In genomic region chr14:73818821-73819220, GRCh38 we compare ENCODE assay signal across 17 cellular contexts. TPM values are rescaled to one million over a fixed set of nuclear protein-coding genes. Genes with fewer than 3 reads are reported as not detected.
A peak's percentile ranks its signal among the peaks of the same experiment; 100 is the strongest.
DNase-seq lines count a peak whose midpoint lies in the region; ATAC-seq, FAIRE-seq and TF ChIP-seq lines count a peak whose summit lies in the region.
"Had no signal": no experiment of that assay in that cellular context is flagged by ENCODE, and none has a peak within 500 bp of the region (broad histone marks: within the 10 kb centered on the region; RNA-seq: fewer than 3 reads in every experiment).

No MANE protein-coding gene starts in this region.

- no peaks in the 10 kb centered on the region for H3K79me2 ChIP-seq in H1 (ENCODE audit: control insufficient read depth in 1 of 2, insufficient read depth in 2 of 2, low read length in 2 of 2)

- H3K79me1 ChIP-seq in H1 (ENCODE audit: low read depth, low read length): no peaks in the 10 kb centered on the region

- H3K9me3 ChIP-seq in left ventricle myocardium inferior (replicated peaks) (no peaks in the 10 kb centered on the region), H1 (ENCODE audit: insufficient read depth in 2 of 2, low read depth in 1 of 2, low read length in 1 of 2) (no peaks in the 10 kb centered on the region)
- no peaks in the 10 kb centered on the region for H3K9me3 ChIP-seq in CD8-positive, alpha-beta memory T cell (ENCODE audit: low read length)
- H3K9me3 ChIP-seq: A549, BE2C had no signal

- H3K4me1 Mint-ChIP-seq in CD8-positive, alpha-beta memory T cell: peaks cover 0 to 5% (median 0%) of the 10 kb centered on the region in 3 donors
- H3K4me1 Mint-ChIP-seq: CD4-positive, alpha-beta memory T cell had no signal

- FAIRE-seq in HTR-8/SVneo (lab: Jason Lieb, UNC) (peak; percentile 77), H1 (lab: Jason Lieb, UNC) (no peak), urothelium cell line (lab: Jason Lieb, UNC) (peak; percentile 62)
- FAIRE-seq: A549, D721Med had no signal

- peaks cover 0 to 4% of the 10 kb centered on the region in 2 donors for H3K27me3 Mint-ChIP-seq in CD8-positive, alpha-beta memory T cell

- H3K27me3 ChIP-seq in left ventricle myocardium inferior (ENCODE audit: low read depth) (no peaks in the 10 kb centered on the region), H1 (replicated peaks in 1 of 4; ENCODE audit: control insufficient read depth in 3 of 4, extremely low read depth in 1 of 4, insufficient read depth in 3 of 4, low read length in 3 of 4) (no peaks in the 10 kb centered on the region; a peak in 1 of 7 replicates)
- H3K27me3 ChIP-seq in CD8-positive, alpha-beta memory T cell (ENCODE audit: insufficient read depth, low read length, poor library complexity, severe bottlenecking): no peaks in the 10 kb centered on the region
- H3K27me3 ChIP-seq: BE2C had no signal

- H2AFZ ChIP-seq in H1 (ENCODE audit: low read length): peak overlapping the region; percentile 90

- H3K14ac ChIP-seq in H1 (ENCODE audit: insufficient read length): no peak overlapping the region

- no peaks in the 10 kb centered on the region for H3K36me3 ChIP-seq in left ventricle myocardium inferior
- H3K36me3 ChIP-seq in H1 (ENCODE audit: control insufficient read depth in 2 of 4, insufficient read depth in 4 of 4, low read length in 3 of 4): no peaks in the 10 kb centered on the region
- no peaks in the 10 kb centered on the region for H3K36me3 ChIP-seq in CD8-positive, alpha-beta memory T cell (ENCODE audit: insufficient read depth, low read length)
- H3K36me3 ChIP-seq: BE2C had no signal

- DNase-seq in left ventricle myocardium inferior (no peak), Right ventricle myocardium superior (no peak), HTR-8/SVneo (ENCODE audit: insufficient read length, low spot score) (no peak), H1 (ENCODE audit: low read depth in 1 of 2, low spot score in 2 of 2) (no peak), urothelium cell line (ENCODE audit: low spot score) (no peak), NAMALWA (ENCODE audit: low spot score) (no peak)
- DNase-seq in CD8-positive, alpha-beta memory T cell: no peak
- DNase-seq: BE2C; CD4-positive, alpha-beta memory T cell; COR-L47; DMS153; DMS79 treated with DMSO at 0.1 percent for 48 hours; GDM1; H7 had no signal

- no peak overlapping the region for H3K56ac ChIP-seq in H1 (replicated peaks; ENCODE audit: insufficient read length, low read depth, low read length)

- no peak for TF ChIP-seq EP300 in H1 (IDR thresholded peaks at IDR 0.05; ENCODE audit: borderline replicate concordance in 1 of 2, low read depth in 2 of 2, low read length in 2 of 2)

- no peaks in the 10 kb centered on the region for H3K9me3 Mint-ChIP-seq in CD8-positive, alpha-beta memory T cell
- H3K9me3 Mint-ChIP-seq: CD4-positive, alpha-beta memory T cell had no signal

- H2BK15ac ChIP-seq in H1 (ENCODE audit: low read length): no peak overlapping the region

- no peak overlapping the region for H3K23ac ChIP-seq in H1 (ENCODE audit: insufficient read length)

- no peak overlapping the region for H2BK20ac ChIP-seq in H1 (ENCODE audit: low read length)

- H3K4me3 ChIP-seq in left ventricle myocardium inferior (no peak overlapping the region), H1 (ENCODE audit: extremely low read depth in 1 of 4, insufficient read depth in 2 of 4, low read depth in 3 of 4, low read length in 4 of 4) (no peak overlapping the region)
- no peak overlapping the region for H3K4me3 ChIP-seq in CD8-positive, alpha-beta memory T cell (ENCODE audit: low read length)
- H3K4me3 ChIP-seq: A549 had no signal

- H3K4ac ChIP-seq in H1 (replicated peaks; ENCODE audit: insufficient read length, low read depth, low read length): no peak overlapping the region

- 93% methylated on average over 9 of the region's 9 CpGs; no CpG with 5 or more reads in 1 of the 2 experiments for WGBS in H1 (ENCODE audit: extremely low coverage in 1 of 2, insufficient coverage in 1 of 2, insufficient read length in 1 of 2, insufficient replicate concordance in 2 of 2, low coverage in 1 of 2, low lambda C conversion rate in 2 of 2, missing lambda C conversion rate in 1 of 2), 2 experiments

- H3K4me1 ChIP-seq in left ventricle myocardium inferior: no peaks in the 10 kb centered on the region
- H3K4me1 ChIP-seq in H1 (replicated peaks in 1 of 4; ENCODE audit: control insufficient read depth in 3 of 4, insufficient read depth in 4 of 4, low read length in 3 of 4): no peaks in the 10 kb centered on the region
- no peaks in the 10 kb centered on the region for H3K4me1 ChIP-seq in CD8-positive, alpha-beta memory T cell (ENCODE audit: insufficient read depth, low read length)
- H3K4me1 ChIP-seq: A549, BE2C had no signal

- H4K8ac ChIP-seq in H1 (ENCODE audit: extremely low read depth, insufficient read depth, low read length): no peak overlapping the region

- no peak overlapping the region for H4K91ac ChIP-seq in H1 (replicated peaks; ENCODE audit: insufficient read length, low read length)

- TF ChIP-seq RAD21 in H1 (IDR thresholded peaks at IDR 0.05 in 1 of 2, conservative IDR thresholded peaks at IDR 0.05 in 1 of 2; ENCODE audit: low read depth in 2 of 2, low read length in 2 of 2): no peak

- POLR2A ChIA-PET in H1 (lab: Charles Lee; ENCODE audit: partially characterized antibody): no interaction called here
- POLR2A ChIA-PET in CD8-positive, alpha-beta memory T cell (lab: Charles Lee): no interaction called here

- H3K27ac ChIP-seq in left ventricle myocardium inferior (replicated peaks) (peak overlapping the region; percentile 66), H1 (ENCODE audit: low read depth, low read length) (no peak overlapping the region)
- no peak overlapping the region for H3K27ac ChIP-seq in CD8-positive, alpha-beta memory T cell (ENCODE audit: low read depth, low read length)
- H3K27ac ChIP-seq: A549, C4-2B had no signal

- H2BK120ac ChIP-seq in H1 (replicated peaks; ENCODE audit: low read depth, low read length): no peak overlapping the region

- H2BK12ac ChIP-seq in H1 (ENCODE audit: low read depth, low read length): no peak overlapping the region

- H2BK5ac ChIP-seq in H1 (ENCODE audit: low read depth, low read length): no peak overlapping the region

- no peak for ATAC-seq in Right ventricle myocardium superior (ENCODE audit: poor library complexity)
- ATAC-seq: A549 had no signal

- no peak for TF ChIP-seq POLR2A in H1 (IDR thresholded peaks at IDR 0.05; ENCODE audit: control extremely low read depth in 1 of 2, low read depth in 2 of 2, low read length in 2 of 2)

- no peaks in the 10 kb centered on the region for H3K23me2 ChIP-seq in H1 (ENCODE audit: low read depth, low read length)

- no peak overlapping the region for H3K9ac ChIP-seq in H1 (replicated peaks in 1 of 4; ENCODE audit: extremely low read depth in 1 of 4, low read depth in 3 of 4, low read length in 3 of 4)

- no peak overlapping the region for H2AK5ac ChIP-seq in H1 (ENCODE audit: low read depth, low read length)

- no peaks in the 10 kb centered on the region for H3K36me3 Mint-ChIP-seq in CD8-positive, alpha-beta memory T cell
- H3K36me3 Mint-ChIP-seq: CD4-positive, alpha-beta memory T cell had no signal

- CTCF ChIA-PET in H1 (lab: Charles Lee; ENCODE audit: partially characterized antibody): interaction anchor here (0.6 to 0.9 kb wide), 4 partner anchors 90 to 479 kb away, joined by 3 to 5 read pairs (median 4); no protein-coding TSS in a partner anchor
- CTCF ChIA-PET in CD8-positive, alpha-beta memory T cell (lab: Charles Lee): no interaction called here

- H3K4me2 ChIP-seq in H1 (ENCODE audit: insufficient read depth in 1 of 2, low read depth in 2 of 2, low read length in 2 of 2): no peak overlapping the region
- H3K4me2 ChIP-seq: A549 had no signal

- H3K4me3 Mint-ChIP-seq in CD8-positive, alpha-beta memory T cell: no peak overlapping the region
- H3K4me3 Mint-ChIP-seq: CD4-positive, alpha-beta memory T cell had no signal

- intact Hi-C loops in left ventricle myocardium inferior (cut with micrococcal nuclease): no loop called here
- intact Hi-C loops in Right ventricle myocardium superior (cut with DNase I): no loop called here

- TF ChIP-seq CTCF in left ventricle myocardium inferior (IDR thresholded peaks at IDR 0.05; ENCODE audit: borderline replicate concordance) (no peak), H1 (IDR thresholded peaks at IDR 0.05; ENCODE audit: control extremely low read depth in 1 of 3, insufficient read depth in 1 of 3, low read depth in 1 of 3, low read length in 3 of 3) (no peak)

- no peak overlapping the region for H3K18ac ChIP-seq in H1 (ENCODE audit: extremely low read depth, low read length)

- H3K27ac Mint-ChIP-seq in CD8-positive, alpha-beta memory T cell: no peak overlapping the region
- H3K27ac Mint-ChIP-seq: CD4-positive, alpha-beta memory T cell had no signal

- H4K20me1 ChIP-seq in H1 (replicated peaks in 1 of 2; ENCODE audit: control insufficient read depth in 1 of 2, insufficient read depth in 2 of 2, low read length in 2 of 2): no peaks in the 10 kb centered on the region

- H4K5ac ChIP-seq in H1 (ENCODE audit: insufficient read length, low read depth, low read length): no peak overlapping the region

TF ChIP-seq in H1, 55 proteins besides CTCF, POLR2A, EP300 and RAD21 (continues in another document):
- TF ChIP-seq KDM1A (IDR thresholded peaks at IDR 0.05; ENCODE audit: borderline replicate concordance, low read length) (no peak), TEAD4 (IDR thresholded peaks at IDR 0.05; ENCODE audit: low read depth, low read length) (no peak), KDM4A (IDR thresholded peaks at IDR 0.05; ENCODE audit: low read depth, low read length, severe bottlenecking) (no peak), TAF7 (optimal IDR thresholded peaks at IDR 0.05; ENCODE audit: borderline replicate concordance, low read depth, low read length) (no peak), BACH1 (IDR thresholded peaks at IDR 0.05; ENCODE audit: low read length) (no peak), CHD1 (IDR thresholded peaks at IDR 0.05; ENCODE audit: low read depth, low read length) (no peak), HDAC6 (IDR thresholded peaks at IDR 0.05; ENCODE audit: low read depth, low read length) (no peak)
- TF ChIP-seq, protein P1, sequence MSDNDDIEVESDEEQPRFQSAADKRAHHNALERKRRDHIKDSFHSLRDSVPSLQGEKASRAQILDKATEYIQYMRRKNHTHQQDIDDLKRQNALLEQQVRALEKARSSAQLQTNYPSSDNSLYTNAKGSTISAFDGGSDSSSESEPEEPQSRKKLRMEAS (IDR thresholded peaks at IDR 0.05): no peak

RNA-seq across cellular contexts. Expression of gene PTGR2, which starts 32.8 kb away (rescaled TPM):
- 37.4 TPM for total RNA-seq in left ventricle myocardium inferior
- total RNA-seq in Right ventricle myocardium superior: 35.7 TPM
- 14.0 and 17.5 TPM in 2 replicates for total RNA-seq in H1 (2021; fragmentation: NEBNext Ultra II Directional; extraction: Animal tissue kit (Norgen Biotek cat#: 25700))
- polyA plus RNA-seq in H1 (2011; rRNA removed): 3.1 and 6.0 TPM in 2 replicates
- polyA plus RNA-seq in H1 (2011; cell fraction: cytosol; rRNA removed): 10.7 TPM
- polyA plus RNA-seq in H1 (2011; cell fraction: nucleus; rRNA removed): 3.3 TPM
- 8.1 to 11.0 TPM (median 10.0 TPM) in 4 replicates for polyA plus RNA-seq in H1 (2012, experiment 1 of 2)
- 1.6 TPM for polyA plus RNA-seq in H1 (2012, experiment 2 of 2)
- polyA plus RNA-seq in H1 (2013, experiment 1 of 2): 15.2 TPM
- polyA plus RNA-seq in H1 (2013, experiment 2 of 2): 16.8 TPM
- 5.6 and 7.0 TPM in 2 replicates for polyA minus RNA-seq in H1 (2011; rRNA and poly(A)+ RNA removed)
- polyA minus RNA-seq in H1 (2011; cell fraction: cytosol; rRNA and poly(A)+ RNA removed): 4.8 TPM
- 8.0 TPM for polyA minus RNA-seq in H1 (2011; cell fraction: nucleus; rRNA and poly(A)+ RNA removed)
- 1 to 10 TPM; 3.3 to 4.2 TPM for total RNA-seq in CD8-positive, alpha-beta memory T cell
- 3.0 TPM for polyA plus RNA-seq in CD8-positive, alpha-beta memory T cell
